1 cellular context compared by ENCODE assay signal in genomic region chr1:108551157-108551862, GRCh38.
TF ChIP-seq lines count a peak whose summit lies in the region.

No MANE protein-coding gene starts in this region.

TF ChIP-seq in SK-N-SH, 30 proteins besides CTCF, POLR2A, EP300 and RAD21 (continued from another document):
- TF ChIP-seq REST (IDR thresholded peaks at IDR 0.05; ENCODE audit: low read depth, low read length) (no peak), IRF3 (IDR thresholded peaks at IDR 0.05; ENCODE audit: low read depth, low read length) (no peak), USF1 (IDR thresholded peaks at IDR 0.05; ENCODE audit: borderline replicate concordance, low read depth) (no peak), SMC3 (IDR thresholded peaks at IDR 0.05; ENCODE audit: low read depth, low read length) (no peak), EZH2phosphoT487 (IDR thresholded peaks at IDR 0.05; ENCODE audit: borderline replicate concordance, low read depth) (no peak), SIN3A (IDR thresholded peaks at IDR 0.05; ENCODE audit: borderline replicate concordance, low read depth, low read length) (no peak), YY1 (IDR thresholded peaks at IDR 0.05; ENCODE audit: low read depth) (no peak), NFIC (IDR thresholded peaks at IDR 0.05; ENCODE audit: borderline replicate concordance) (no peak), FOXJ3 (CRISPR knock-in tag; IDR thresholded peaks at IDR 0.05) (no peak), TEAD4 (IDR thresholded peaks at IDR 0.05; ENCODE audit: borderline replicate concordance, insufficient read depth) (no peak)
